27 cellular contexts compared by ENCODE assay signal in genomic region chr10:130394832-130395231, GRCh38.
DNase-seq lines count a peak whose midpoint lies in the region; ATAC-seq, FAIRE-seq and TF ChIP-seq lines count a peak whose summit lies in the region.
"Had no signal": no experiment of that assay in that cellular context is flagged by ENCODE, and none has a peak within 500 bp of the region (broad histone marks: within the 10 kb centered on the region; RNA-seq: fewer than 3 reads in every experiment).

No MANE protein-coding gene starts in this region.

- intact Hi-C loops in stomach (cut with DNase I; ENCODE audit: low total_unique reads), result no loop called here
- intact Hi-C loops in activated CD4-positive, alpha-beta T cell treated with anti-CD3 and anti-CD28 coated beads, Interleukin-2, amount 10 ng/mL, durations not matched to agents 24 days and 14 days (cut with micrococcal nuclease), result no loop called here

- H3K27ac ChIP-seq in H1 (ENCODE audit: low read depth, low read length), result no peak overlapping the region
- H3K27ac ChIP-seq in stomach, result no peak overlapping the region
- H3K27ac ChIP-seq: A549; BLaER1 treated with 17β-estradiol and CSF1 and Interleukin-3, amounts not matched to agents 10 nM and 100 nM had no signal

- no peak for DNase-seq in activated naive CD8-positive, alpha-beta T cell treated with anti-CD3 and anti-CD28 coated beads, Interleukin-2, amount 50 U/mL, for 24 hours
- no peak for DNase-seq in activated naive CD8-positive, alpha-beta T cell treated with anti-CD3 and anti-CD28 coated beads for 36 hours
- no peak for DNase-seq in H1 (ENCODE audit: low read depth in 1 of 2, low spot score in 2 of 2)
- peak; percentile 16 for DNase-seq in left lobe of liver (ENCODE audit: low spot score)
- DNase-seq in stomach, result peak; percentile 10
- DNase-seq in activated CD4-positive, alpha-beta T cell treated with anti-CD3 and anti-CD28 coated beads, Interleukin-2, amount 10 ng/mL, durations not matched to agents 24 days and 14 days, result no peak
- DNase-seq in RCC 7860 (ENCODE audit: low spot score), result no peak
- DNase-seq: 8988T; ACHN; AML-193; BE2C; CD4-positive, alpha-beta T cell; CD8-positive, alpha-beta memory T cell; DMS 273 treated with DMSO at 0.1 percent for 48 hours; DMS79; EL; GDM1; HCEC 1CT had no signal

- no peak for TF ChIP-seq EP300 in H1 (IDR thresholded peaks at IDR 0.05; ENCODE audit: borderline replicate concordance in 1 of 2, low read depth in 2 of 2, low read length in 2 of 2)
- no peak for TF ChIP-seq EP300 in stomach (IDR thresholded peaks at IDR 0.05)

- no peak overlapping the region for H3K18ac ChIP-seq in H1 (ENCODE audit: extremely low read depth, low read length)

- H2AK5ac ChIP-seq in H1 (ENCODE audit: low read depth, low read length), result no peak overlapping the region

- FAIRE-seq in H1 (lab: Jason Lieb, UNC) (no peak), RCC 7860 (lab: Jason Lieb, UNC) (no peak)
- FAIRE-seq: A549, D721Med, GM12878, GM19239, H54 had no signal

- H4K91ac ChIP-seq in H1 (replicated peaks; ENCODE audit: insufficient read length, low read length), result no peak overlapping the region

- peak; percentile 15 for ATAC-seq in activated naive CD8-positive, alpha-beta T cell treated with anti-CD3 and anti-CD28 coated beads, Interleukin-2, amount 50 U/mL, for 24 hours
- no peak for ATAC-seq in left lobe of liver
- ATAC-seq in GM21786 (IDR thresholded peaks at IDR 0.05; ENCODE audit: unreplicated experiment), result no peak
- ATAC-seq: A549, GM12878, GM23338 had no signal

- no peaks in the 10 kb centered on the region for H3K79me1 ChIP-seq in H1 (ENCODE audit: low read depth, low read length)

- no peak overlapping the region for H2BK12ac ChIP-seq in H1 (ENCODE audit: low read depth, low read length)

- H3K9me3 ChIP-seq in H1 (ENCODE audit: insufficient read depth in 2 of 2, low read depth in 1 of 2, low read length in 1 of 2) (peaks cover 19 to 25% of the 10 kb centered on the region in 2 experiments), stomach (peaks cover 0 to 66% (median 49%) of the 10 kb centered on the region in 4 donors)
- H3K9me3 ChIP-seq: A549, BE2C had no signal

- 86% methylated on average over 7 of the region's 7 CpGs; no CpG with 5 or more reads in 1 of the 2 experiments for WGBS in H1 (ENCODE audit: extremely low coverage in 1 of 2, insufficient coverage in 1 of 2, insufficient read length in 1 of 2, insufficient replicate concordance in 2 of 2, low coverage in 1 of 2, low lambda C conversion rate in 2 of 2, missing lambda C conversion rate in 1 of 2), 2 experiments
- 79 to 93% (median 81%) methylated on average over 7 of the region's 7 CpGs for WGBS in stomach, 5 donors

- H3K23ac ChIP-seq in H1 (ENCODE audit: insufficient read length), result no peak overlapping the region

- H4K8ac ChIP-seq in H1 (ENCODE audit: extremely low read depth, insufficient read depth, low read length), result no peak overlapping the region

- no peak overlapping the region for H3K9ac ChIP-seq in H1 (replicated peaks in 1 of 4; ENCODE audit: extremely low read depth in 1 of 4, low read depth in 3 of 4, low read length in 3 of 4)
- H3K9ac ChIP-seq: BLaER1 treated with 17β-estradiol and CSF1 and Interleukin-3, amounts not matched to agents 10 nM and 100 nM had no signal

- no peak overlapping the region for H3K56ac ChIP-seq in H1 (replicated peaks; ENCODE audit: insufficient read length, low read depth, low read length)

- peaks cover 22% of the 10 kb centered on the region for H3K9me3 Mint-ChIP-seq in activated naive CD8-positive, alpha-beta T cell treated with anti-CD3 and anti-CD28 coated beads, Interleukin-2, amount 50 U/mL, for 24 hours
- peaks cover 20% of the 10 kb centered on the region for H3K9me3 Mint-ChIP-seq in activated naive CD8-positive, alpha-beta T cell treated with anti-CD3 and anti-CD28 coated beads for 36 hours
- peaks cover 14% of the 10 kb centered on the region for H3K9me3 Mint-ChIP-seq in activated CD4-positive, alpha-beta T cell treated with anti-CD3 and anti-CD28 coated beads, Interleukin-2, amount 10 ng/mL, durations not matched to agents 24 days and 14 days

- H2BK120ac ChIP-seq in H1 (replicated peaks; ENCODE audit: low read depth, low read length), result no peak overlapping the region

- H3K36me3 Mint-ChIP-seq in activated naive CD8-positive, alpha-beta T cell treated with anti-CD3 and anti-CD28 coated beads, Interleukin-2, amount 50 U/mL, for 24 hours (ENCODE audit: low read depth), result no peaks in the 10 kb centered on the region
- no peaks in the 10 kb centered on the region for H3K36me3 Mint-ChIP-seq in activated naive CD8-positive, alpha-beta T cell treated with anti-CD3 and anti-CD28 coated beads for 36 hours
- no peaks in the 10 kb centered on the region for H3K36me3 Mint-ChIP-seq in activated CD4-positive, alpha-beta T cell treated with anti-CD3 and anti-CD28 coated beads, Interleukin-2, amount 10 ng/mL, durations not matched to agents 24 days and 14 days (ENCODE audit: low read depth)
- H3K36me3 Mint-ChIP-seq: CD14-positive monocyte; CD8-positive, alpha-beta memory T cell had no signal

- H3K27me3 Mint-ChIP-seq in activated naive CD8-positive, alpha-beta T cell treated with anti-CD3 and anti-CD28 coated beads, Interleukin-2, amount 50 U/mL, for 24 hours, result no peaks in the 10 kb centered on the region
- H3K27me3 Mint-ChIP-seq in activated naive CD8-positive, alpha-beta T cell treated with anti-CD3 and anti-CD28 coated beads for 36 hours, result peaks cover 5% of the 10 kb centered on the region
- H3K27me3 Mint-ChIP-seq in activated CD4-positive, alpha-beta T cell treated with anti-CD3 and anti-CD28 coated beads, Interleukin-2, amount 10 ng/mL, durations not matched to agents 24 days and 14 days, result no peaks in the 10 kb centered on the region

- TF ChIP-seq POLR2A in H1 (IDR thresholded peaks at IDR 0.05; ENCODE audit: control extremely low read depth in 1 of 2, low read depth in 2 of 2, low read length in 2 of 2) (no peak), stomach (IDR thresholded peaks at IDR 0.05) (no peak)

- peak overlapping the region in 1 of 4 experiments; percentile 5; a peak in 1 of 8 replicates for H3K4me3 ChIP-seq in H1 (ENCODE audit: extremely low read depth in 1 of 4, insufficient read depth in 2 of 4, low read depth in 3 of 4, low read length in 4 of 4)
- no peak overlapping the region for H3K4me3 ChIP-seq in stomach
- H3K4me3 ChIP-seq: A549; BLaER1 treated with 17β-estradiol and CSF1 and Interleukin-3, amounts not matched to agents 10 nM and 100 nM; GM12878; GM23338 had no signal

- TF ChIP-seq CTCF in H1 (IDR thresholded peaks at IDR 0.05; ENCODE audit: control extremely low read depth in 1 of 3, insufficient read depth in 1 of 3, low read depth in 1 of 3, low read length in 3 of 3), result no peak
- TF ChIP-seq CTCF in stomach (IDR thresholded peaks at IDR 0.05), result no peak

- no peak overlapping the region for H3K4me3 Mint-ChIP-seq in activated naive CD8-positive, alpha-beta T cell treated with anti-CD3 and anti-CD28 coated beads, Interleukin-2, amount 50 U/mL, for 24 hours
- H3K4me3 Mint-ChIP-seq in activated naive CD8-positive, alpha-beta T cell treated with anti-CD3 and anti-CD28 coated beads for 36 hours, result no peak overlapping the region
- H3K4me3 Mint-ChIP-seq in activated CD4-positive, alpha-beta T cell treated with anti-CD3 and anti-CD28 coated beads, Interleukin-2, amount 10 ng/mL, durations not matched to agents 24 days and 14 days, result no peak overlapping the region
- H3K4me3 Mint-ChIP-seq: CD14-positive monocyte; CD4-positive, alpha-beta T cell; CD8-positive, alpha-beta memory T cell; GM23338 had no signal

- POLR2A ChIA-PET in H1 (lab: Charles Lee; ENCODE audit: partially characterized antibody), result no interaction called here

- H3K4me1 ChIP-seq in H1 (replicated peaks in 1 of 4; ENCODE audit: control insufficient read depth in 3 of 4, insufficient read depth in 4 of 4, low read length in 3 of 4), result peaks cover 0 to 6% (median 3%) of the 10 kb centered on the region in 4 experiments; a peak in 2 of 7 replicates
- H3K4me1 ChIP-seq in stomach, result no peaks in the 10 kb centered on the region
- H3K4me1 ChIP-seq: A549, BE2C had no signal

- no peak for TF ChIP-seq RAD21 in H1 (IDR thresholded peaks at IDR 0.05 in 1 of 2, conservative IDR thresholded peaks at IDR 0.05 in 1 of 2; ENCODE audit: low read depth in 2 of 2, low read length in 2 of 2)

- H4K5ac ChIP-seq in H1 (ENCODE audit: insufficient read length, low read depth, low read length), result no peak overlapping the region

- CTCF ChIA-PET in H1 (lab: Charles Lee; ENCODE audit: partially characterized antibody), result no interaction called here

- H3K23me2 ChIP-seq in H1 (ENCODE audit: low read depth, low read length), result no peaks in the 10 kb centered on the region

- no peak overlapping the region for H2BK15ac ChIP-seq in H1 (ENCODE audit: low read length)

- H4K20me1 ChIP-seq in H1 (replicated peaks in 1 of 2; ENCODE audit: control insufficient read depth in 1 of 2, insufficient read depth in 2 of 2, low read length in 2 of 2), result no peaks in the 10 kb centered on the region
- H4K20me1 ChIP-seq: BLaER1 treated with 17β-estradiol and CSF1 and Interleukin-3, amounts not matched to agents 10 nM and 100 nM had no signal

- H3K79me2 ChIP-seq in H1 (ENCODE audit: control insufficient read depth in 1 of 2, insufficient read depth in 2 of 2, low read length in 2 of 2), result no peaks in the 10 kb centered on the region

- no peaks in the 10 kb centered on the region for H3K4me1 Mint-ChIP-seq in activated naive CD8-positive, alpha-beta T cell treated with anti-CD3 and anti-CD28 coated beads, Interleukin-2, amount 50 U/mL, for 24 hours
- H3K4me1 Mint-ChIP-seq in activated naive CD8-positive, alpha-beta T cell treated with anti-CD3 and anti-CD28 coated beads for 36 hours, result no peaks in the 10 kb centered on the region
- H3K4me1 Mint-ChIP-seq in activated CD4-positive, alpha-beta T cell treated with anti-CD3 and anti-CD28 coated beads, Interleukin-2, amount 10 ng/mL, durations not matched to agents 24 days and 14 days, result no peaks in the 10 kb centered on the region
- H3K4me1 Mint-ChIP-seq: CD14-positive monocyte; CD8-positive, alpha-beta memory T cell; GM23338 had no signal

- no peak overlapping the region for H3K4ac ChIP-seq in H1 (replicated peaks; ENCODE audit: insufficient read length, low read depth, low read length)

- no peak overlapping the region for H2AFZ ChIP-seq in H1 (ENCODE audit: low read length)
- H2AFZ ChIP-seq: GM23338 had no signal

- peaks cover 0 to 1% (median 0%) of the 10 kb centered on the region in 4 experiments; a peak in 2 of 7 replicates for H3K27me3 ChIP-seq in H1 (replicated peaks in 1 of 4; ENCODE audit: control insufficient read depth in 3 of 4, extremely low read depth in 1 of 4, insufficient read depth in 3 of 4, low read length in 3 of 4)
- peaks cover 0 to 7% (median 0%) of the 10 kb centered on the region in 3 donors for H3K27me3 ChIP-seq in stomach
- H3K27me3 ChIP-seq: BE2C; BLaER1 treated with 17β-estradiol and CSF1 and Interleukin-3, amounts not matched to agents 10 nM and 100 nM had no signal

- peaks cover 0 to 6% (median 0%) of the 10 kb centered on the region in 4 experiments; a peak in 1 of 8 replicates for H3K36me3 ChIP-seq in H1 (ENCODE audit: control insufficient read depth in 2 of 4, insufficient read depth in 4 of 4, low read length in 3 of 4)
- H3K36me3 ChIP-seq in stomach, result no peaks in the 10 kb centered on the region
- H3K36me3 ChIP-seq: BE2C had no signal

- H3K4me2 ChIP-seq in H1 (ENCODE audit: insufficient read depth in 1 of 2, low read depth in 2 of 2, low read length in 2 of 2), result no peak overlapping the region
- H3K4me2 ChIP-seq: A549; BLaER1 treated with 17β-estradiol and CSF1 and Interleukin-3, amounts not matched to agents 10 nM and 100 nM; GM23338 had no signal

- H2BK5ac ChIP-seq in H1 (ENCODE audit: low read depth, low read length), result no peak overlapping the region

- H2BK20ac ChIP-seq in H1 (ENCODE audit: low read length), result peak overlapping the region; percentile 72; the same call in 1 of the 2 replicates

- H3K27ac Mint-ChIP-seq in activated naive CD8-positive, alpha-beta T cell treated with anti-CD3 and anti-CD28 coated beads, Interleukin-2, amount 50 U/mL, for 24 hours, result no peak overlapping the region
- H3K27ac Mint-ChIP-seq in activated naive CD8-positive, alpha-beta T cell treated with anti-CD3 and anti-CD28 coated beads for 36 hours, result no peak overlapping the region
- no peak overlapping the region for H3K27ac Mint-ChIP-seq in activated CD4-positive, alpha-beta T cell treated with anti-CD3 and anti-CD28 coated beads, Interleukin-2, amount 10 ng/mL, durations not matched to agents 24 days and 14 days
- H3K27ac Mint-ChIP-seq: CD14-positive monocyte; CD4-positive, alpha-beta T cell; CD8-positive, alpha-beta memory T cell; GM23338 had no signal

- no peak overlapping the region for H3K14ac ChIP-seq in H1 (ENCODE audit: insufficient read length)

Comparison
In these comparisons a context has a peak if more than half of its experiments do, and no peak if none do; other contexts are left out.
1. DNase-seq: peak in left lobe of liver (single experiment) and stomach (single experiment); none in activated naive CD8-positive, alpha-beta T cell treated with anti-CD3 and anti-CD28 coated beads, Interleukin-2, amount 50 U/mL, for 24 hours (single experiment), activated naive CD8-positive, alpha-beta T cell treated with anti-CD3 and anti-CD28 coated beads for 36 hours (single experiment), H1 (0 of 2), activated CD4-positive, alpha-beta T cell treated with anti-CD3 and anti-CD28 coated beads, Interleukin-2, amount 10 ng/mL, durations not matched to agents 24 days and 14 days (single experiment) and RCC 7860 (single experiment).